ENCODE assay signal across 28 cellular contexts in the genomic region with DNA sequence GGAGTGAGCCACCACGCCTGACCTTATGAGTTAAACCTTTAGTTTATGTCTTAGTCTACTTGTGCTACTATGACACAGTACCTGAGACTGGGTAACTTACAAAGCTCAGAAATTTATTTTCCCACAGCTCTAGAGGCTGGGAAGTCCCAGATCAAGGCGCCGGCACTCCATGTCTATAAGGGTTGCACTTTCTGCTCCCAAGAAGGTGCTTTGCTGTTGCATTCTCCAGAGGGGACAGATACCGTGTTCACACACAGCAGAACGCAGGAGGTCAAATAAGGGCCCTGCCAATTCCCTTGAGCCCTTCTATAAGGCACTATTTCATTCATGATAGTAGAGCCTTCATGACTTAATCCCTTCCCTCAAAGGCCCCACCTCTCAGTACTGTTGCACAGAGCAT. TPM values are rescaled to one million over a fixed set of nuclear protein-coding genes. Genes with fewer than 3 reads are reported as not detected.
"Had no signal": no experiment of that assay in that cellular context is flagged by ENCODE, and none has a peak within 500 bp of the region (broad histone marks: within the 10 kb centered on the region; RNA-seq: fewer than 3 reads in every experiment).

No MANE protein-coding gene starts in this region.

- H3K9me3 Mint-ChIP-seq: dendritic cell treated with granulocyte-macrophage colony-stimulating factor and Interleukin-4, amounts not matched to agents 40 ng/mL and 50 ng/mL, for 4 days; effector memory CD8-positive, alpha-beta T cell; endodermal cell; naive B cell had no signal

- H3K27me3 ChIP-seq: colonic mucosa, esophagus squamous epithelium, gastrocnemius medialis, heart right ventricle, left lung had no signal

- H3K4me1 ChIP-seq: colonic mucosa had no signal

- H3K4me3 Mint-ChIP-seq: dendritic cell treated with granulocyte-macrophage colony-stimulating factor and Interleukin-4, amounts not matched to agents 40 ng/mL and 50 ng/mL, for 4 days; effector memory CD8-positive, alpha-beta T cell; endodermal cell; mesothelial cell of epicardium; naive B cell had no signal

- H3K27ac ChIP-seq: colonic mucosa, epithelial cell of prostate, esophagus squamous epithelium, heart right ventricle, left lung, lower lobe of right lung had no signal

- FAIRE-seq: endometrium, islet of Langerhans, keratinocyte had no signal

- H3K36me3 Mint-ChIP-seq: mesothelial cell of epicardium, naive B cell had no signal

- H3K9me3 ChIP-seq: colonic mucosa, esophagus squamous epithelium, gastrocnemius medialis, heart right ventricle, left lung, lower lobe of right lung, mucosa of descending colon had no signal

- H3K27ac Mint-ChIP-seq: dendritic cell treated with granulocyte-macrophage colony-stimulating factor and Interleukin-4, amounts not matched to agents 40 ng/mL and 50 ng/mL, for 4 days; effector memory CD8-positive, alpha-beta T cell; endodermal cell; mesothelial cell of epicardium had no signal

- H3K36me3 ChIP-seq: colonic mucosa, esophagus squamous epithelium, gastrocnemius medialis, heart right ventricle, left lung, lower lobe of right lung had no signal

- ATAC-seq: effector memory CD8-positive, alpha-beta T cell; esophagus mucosa; gastrocnemius medialis; heart right ventricle; left cardiac atrium; left lung; left ventricle myocardium superior; lower lobe of right lung; mucosa of descending colon had no signal

- DNase-seq: colonic mucosa; cortex of kidney; effector CD8-positive, alpha-beta T cell; effector memory CD8-positive, alpha-beta T cell; endodermal cell; erythroblast; esophagus squamous epithelium; foreskin fibroblast; foreskin melanocyte; gastrocnemius medialis; glutamatergic neuron; head of caudate nucleus; heart right ventricle; hippocampal formation; left cardiac atrium; left lung; left ventricle myocardium superior; lower lobe of right lung; mesenchymal stem cell; mucosa of descending colon; naive B cell had no signal

- H3K4me3 ChIP-seq: colonic mucosa, esophagus squamous epithelium, gastrocnemius medialis, heart right ventricle, left lung, lower lobe of right lung, mucosa of descending colon had no signal

RNA-seq across cellular contexts. Expression of a gene that starts 26.3 kb away (rescaled TPM):
- total RNA-seq: mesothelial cell of epicardium had no signal
- polyA plus RNA-seq: keratinocyte had no signal
